ENCODE assay signal across 1 cellular context in the genomic region with DNA sequence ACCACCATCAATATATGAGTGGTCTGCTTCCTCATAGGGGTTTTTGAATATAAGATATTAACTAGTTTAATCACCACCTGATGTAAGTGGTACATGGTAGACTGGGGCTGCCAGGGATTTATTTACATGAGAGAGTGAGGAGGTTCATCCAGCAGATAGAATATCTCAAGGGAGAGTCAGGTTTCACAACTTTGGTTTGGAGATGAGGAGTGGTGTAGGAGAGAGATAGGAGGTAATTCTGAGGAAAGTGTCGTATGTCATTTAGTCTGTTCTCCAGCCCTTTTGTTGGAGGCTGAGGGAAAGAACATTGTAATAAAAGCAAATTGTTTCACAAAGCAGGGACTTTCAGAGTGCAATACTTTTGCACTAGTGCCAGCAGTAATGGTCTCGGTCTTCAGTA.
A peak's percentile ranks its signal among the peaks of the same experiment; 100 is the strongest.
TF ChIP-seq lines count a peak whose summit lies in the region.

No MANE protein-coding gene starts in this region.

TF ChIP-seq in K562, 482 proteins besides CTCF, POLR2A, EP300 and RAD21:
- TF ChIP-seq CHCHD3 (CRISPR knock-in tag; IDR thresholded peaks at IDR 0.05) (no peak), ARHGAP35 (IDR thresholded peaks at IDR 0.05; ENCODE audit: partially characterized antibody) (no peak), TEAD4 (IDR thresholded peaks at IDR 0.05; ENCODE audit: low read length) (peak; percentile 7; the same call in 1 of the 2 replicates), TEAD4 (CRISPR knock-in tag; IDR thresholded peaks at IDR 0.05; ENCODE audit: borderline replicate concordance) (no peak), ZNF76 (CRISPR knock-in tag; IDR thresholded peaks at IDR 0.05; ENCODE audit: borderline replicate concordance) (no peak), TCF3 (CRISPR knock-in tag; IDR thresholded peaks at IDR 0.05) (peak; percentile 53; the same call in 1 of the 2 replicates), ZBTB17 (CRISPR knock-in tag; IDR thresholded peaks at IDR 0.05) (no peak), XRCC5 (IDR thresholded peaks at IDR 0.05; ENCODE audit: low read depth, low read length) (no peak), ZBTB1 (CRISPR knock-in tag; IDR thresholded peaks at IDR 0.05; ENCODE audit: borderline replicate concordance, low read depth) (no peak), BMI1 (IDR thresholded peaks at IDR 0.05; ENCODE audit: low read length) (no peak), ZNF311 (CRISPR knock-in tag; IDR thresholded peaks at IDR 0.05) (no peak), CBFA2T3 (IDR thresholded peaks at IDR 0.05) (peak; percentile 52; the same call in 1 of the 2 replicates), HNRNPL (IDR thresholded peaks at IDR 0.05; ENCODE audit: low read depth, low read length) (no peak), TCFL5 (CRISPR knock-in tag; conservative IDR thresholded peaks at IDR 0.05) (no peak), RFX1 (IDR thresholded peaks at IDR 0.05) (no peak), HDAC1 (IDR thresholded peaks at IDR 0.05) (0 out of 4 replicates have a peak, but pooled peaks of 1 of the 2 experiments have one; percentile 13), ELF4 (CRISPR knock-in tag; IDR thresholded peaks at IDR 0.05) (no peak), NCOR1 (IDR thresholded peaks at IDR 0.05) (peak; percentile 28; the same call in 1 of the 2 replicates), ARID1B (IDR thresholded peaks at IDR 0.05) (peak; percentile 55), KDM1A (IDR thresholded peaks at IDR 0.05) (peak in 1 of 2 experiments; percentile 49; a peak in 2 of 4 replicates), RCOR1 (IDR thresholded peaks at IDR 0.05; ENCODE audit: borderline replicate concordance in 1 of 2, low read depth in 2 of 2, low read length in 2 of 2) (peak in 1 of 2 experiments; percentile 70; a peak in 1 of 4 replicates), JUND (IDR thresholded peaks at IDR 0.05; ENCODE audit: borderline replicate concordance, low read depth, low read length) (no peak), JUND (tag; IDR thresholded peaks at IDR 0.05; ENCODE audit: borderline replicate concordance, low read depth, low read length) (no peak; the same call in 2 of the 3 replicates), HSF4 (CRISPR knock-in tag; IDR thresholded peaks at IDR 0.05; ENCODE audit: borderline replicate concordance) (no peak)
- TF ChIP-seq, protein P1, sequence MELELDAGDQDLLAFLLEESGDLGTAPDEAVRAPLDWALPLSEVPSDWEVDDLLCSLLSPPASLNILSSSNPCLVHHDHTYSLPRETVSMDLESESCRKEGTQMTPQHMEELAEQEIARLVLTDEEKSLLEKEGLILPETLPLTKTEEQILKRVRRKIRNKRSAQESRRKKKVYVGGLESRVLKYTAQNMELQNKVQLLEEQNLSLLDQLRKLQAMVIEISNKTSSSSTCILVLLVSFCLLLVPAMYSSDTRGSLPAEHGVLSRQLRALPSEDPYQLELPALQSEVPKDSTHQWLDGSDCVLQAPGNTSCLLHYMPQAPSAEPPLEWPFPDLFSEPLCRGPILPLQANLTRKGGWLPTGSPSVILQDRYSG (tag; conservative IDR thresholded peaks at IDR 0.05; ENCODE audit: low read depth) = no peak
- TF ChIP-seq, protein P2, sequence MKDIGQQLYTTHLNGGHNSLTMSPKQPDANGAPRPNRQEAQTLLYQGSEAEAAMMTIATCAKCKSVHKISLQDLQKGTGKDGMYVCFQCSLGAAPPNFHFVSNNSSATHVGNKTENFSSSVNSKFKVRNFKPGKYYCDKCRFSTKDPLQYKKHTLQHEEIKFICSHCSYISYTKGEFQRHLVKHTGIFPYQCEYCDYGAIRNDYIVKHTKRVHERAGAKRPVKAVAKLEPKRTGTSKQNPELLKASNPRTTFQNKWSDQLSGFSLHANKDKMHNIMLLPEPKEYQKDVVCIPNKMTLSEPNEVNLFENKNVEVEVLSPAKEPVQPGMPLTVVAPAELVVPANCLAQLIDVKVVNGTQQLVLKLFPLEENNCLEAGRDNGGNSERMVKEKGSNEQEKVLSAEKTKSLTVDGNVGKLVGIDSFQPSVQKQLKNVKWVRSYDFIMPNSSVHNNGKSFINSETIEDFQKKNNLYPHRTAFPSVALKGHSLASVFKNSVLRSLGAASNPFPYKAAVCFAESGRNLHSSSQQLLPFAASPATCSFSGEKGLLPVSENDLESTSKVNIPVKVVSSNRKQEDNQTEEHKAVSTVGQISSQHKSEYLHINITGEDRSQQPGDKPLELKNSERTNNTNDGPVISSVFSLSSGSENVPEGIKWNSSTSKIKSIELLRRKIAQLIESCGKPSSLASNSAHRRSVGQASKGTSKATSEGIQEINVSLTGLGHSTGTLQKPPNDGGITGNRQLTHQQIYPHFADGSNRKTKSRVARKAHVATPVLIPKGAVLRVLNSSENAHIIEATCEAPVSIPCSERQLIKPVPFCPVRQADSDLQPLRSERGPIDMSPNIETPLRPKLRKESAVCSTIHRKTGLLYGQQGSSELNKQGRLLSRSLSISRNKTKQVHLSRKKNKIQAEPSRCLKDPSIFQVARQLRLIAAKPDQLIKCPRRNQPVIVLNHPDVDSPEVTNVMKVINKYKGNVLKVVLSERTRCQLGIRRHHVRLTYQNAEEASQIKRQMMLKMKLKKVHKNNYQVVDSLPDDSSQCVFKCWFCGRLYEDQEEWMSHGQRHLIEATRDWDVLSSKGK (CRISPR knock-in tag; IDR thresholded peaks at IDR 0.05) = no peak
- TF ChIP-seq, protein P3, sequence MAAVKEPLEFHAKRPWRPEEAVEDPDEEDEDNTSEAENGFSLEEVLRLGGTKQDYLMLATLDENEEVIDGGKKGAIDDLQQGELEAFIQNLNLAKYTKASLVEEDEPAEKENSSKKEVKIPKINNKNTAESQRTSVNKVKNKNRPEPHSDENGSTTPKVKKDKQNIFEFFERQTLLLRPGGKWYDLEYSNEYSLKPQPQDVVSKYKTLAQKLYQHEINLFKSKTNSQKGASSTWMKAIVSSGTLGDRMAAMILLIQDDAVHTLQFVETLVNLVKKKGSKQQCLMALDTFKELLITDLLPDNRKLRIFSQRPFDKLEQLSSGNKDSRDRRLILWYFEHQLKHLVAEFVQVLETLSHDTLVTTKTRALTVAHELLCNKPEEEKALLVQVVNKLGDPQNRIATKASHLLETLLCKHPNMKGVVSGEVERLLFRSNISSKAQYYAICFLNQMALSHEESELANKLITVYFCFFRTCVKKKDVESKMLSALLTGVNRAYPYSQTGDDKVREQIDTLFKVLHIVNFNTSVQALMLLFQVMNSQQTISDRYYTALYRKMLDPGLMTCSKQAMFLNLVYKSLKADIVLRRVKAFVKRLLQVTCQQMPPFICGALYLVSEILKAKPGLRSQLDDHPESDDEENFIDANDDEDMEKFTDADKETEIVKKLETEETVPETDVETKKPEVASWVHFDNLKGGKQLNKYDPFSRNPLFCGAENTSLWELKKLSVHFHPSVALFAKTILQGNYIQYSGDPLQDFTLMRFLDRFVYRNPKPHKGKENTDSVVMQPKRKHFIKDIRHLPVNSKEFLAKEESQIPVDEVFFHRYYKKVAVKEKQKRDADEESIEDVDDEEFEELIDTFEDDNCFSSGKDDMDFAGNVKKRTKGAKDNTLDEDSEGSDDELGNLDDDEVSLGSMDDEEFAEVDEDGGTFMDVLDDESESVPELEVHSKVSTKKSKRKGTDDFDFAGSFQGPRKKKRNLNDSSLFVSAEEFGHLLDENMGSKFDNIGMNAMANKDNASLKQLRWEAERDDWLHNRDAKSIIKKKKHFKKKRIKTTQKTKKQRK (IDR thresholded peaks at IDR 0.05; ENCODE audit: borderline replicate concordance, low read depth, low read length) = no peak
- TF ChIP-seq, protein P4, sequence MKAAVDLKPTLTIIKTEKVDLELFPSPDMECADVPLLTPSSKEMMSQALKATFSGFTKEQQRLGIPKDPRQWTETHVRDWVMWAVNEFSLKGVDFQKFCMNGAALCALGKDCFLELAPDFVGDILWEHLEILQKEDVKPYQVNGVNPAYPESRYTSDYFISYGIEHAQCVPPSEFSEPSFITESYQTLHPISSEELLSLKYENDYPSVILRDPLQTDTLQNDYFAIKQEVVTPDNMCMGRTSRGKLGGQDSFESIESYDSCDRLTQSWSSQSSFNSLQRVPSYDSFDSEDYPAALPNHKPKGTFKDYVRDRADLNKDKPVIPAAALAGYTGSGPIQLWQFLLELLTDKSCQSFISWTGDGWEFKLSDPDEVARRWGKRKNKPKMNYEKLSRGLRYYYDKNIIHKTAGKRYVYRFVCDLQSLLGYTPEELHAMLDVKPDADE (conservative IDR thresholded peaks at IDR 0.05; ENCODE audit: control insufficient read depth, low read depth, low read length) = no peak
